In the genomic region with DNA sequence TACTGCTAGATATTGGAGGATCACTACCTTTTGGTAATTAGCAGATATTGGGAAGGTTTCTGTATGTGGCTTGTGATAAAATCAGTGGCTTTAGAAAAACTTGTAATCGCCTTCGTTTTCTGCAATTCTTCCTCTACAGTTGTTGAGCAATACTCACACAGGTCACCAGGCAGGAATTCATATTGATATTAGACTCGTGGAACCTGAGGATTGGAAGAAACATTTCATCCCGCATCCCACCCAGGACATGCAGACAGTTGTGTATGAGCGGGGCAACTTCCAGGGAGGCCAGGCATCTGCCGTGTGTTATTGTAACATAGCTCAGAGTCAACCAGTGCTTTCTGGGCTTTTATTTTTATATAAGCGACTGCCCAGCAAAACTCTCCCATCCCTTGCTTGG, we compare ENCODE assay signal across 18 cellular contexts.
DNase-seq lines count a peak whose midpoint lies in the region; ATAC-seq and TF ChIP-seq lines count a peak whose summit lies in the region.
"Had no signal": no experiment of that assay in that cellular context is flagged by ENCODE, and none has a peak within 500 bp of the region (broad histone marks: within the 10 kb centered on the region; RNA-seq: fewer than 3 reads in every experiment).

No MANE protein-coding gene starts in this region.

- H3K4me2 ChIP-seq in mesenchymal stem cell (ENCODE audit: low read length, poor library complexity, severe bottlenecking): no peak overlapping the region

- DNase-seq in amniotic epithelial cell (ENCODE audit: low read depth) (peak; percentile 94), mesenchymal stem cell (no peak), sigmoid colon (peak; percentile 69)
- no peak for DNase-seq in activated CD8-positive, alpha-beta memory T cell treated with anti-CD3 and anti-CD28 coated beads, Interleukin-2, amount 50 U/mL, for 4 hours
- DNase-seq: ACHN; BE2C; Calu3; CD4-positive, alpha-beta T cell; KG1; NCI-H1436; NCI-H2029; NCI-H2171; RPMI8226; SIG-M5 had no signal

- H3K9me3 ChIP-seq in mesenchymal stem cell (ENCODE audit: control insufficient read depth, low read length) (no peaks in the 10 kb centered on the region), sigmoid colon (no peaks in the 10 kb centered on the region)
- H3K9me3 ChIP-seq: BE2C had no signal

- no peak overlapping the region for H2BK5ac ChIP-seq in mesenchymal stem cell (ENCODE audit: low read depth, low read length, poor library complexity, severe bottlenecking)

- no peak for TF ChIP-seq EP300 in sigmoid colon (IDR thresholded peaks at IDR 0.05)

- H3K27ac ChIP-seq in mesenchymal stem cell (ENCODE audit: low read length, poor library complexity, severe bottlenecking) (no peak overlapping the region), sigmoid colon (peak overlapping the region; percentile 63 to 77 (median 74))

- H3K9ac ChIP-seq in mesenchymal stem cell (ENCODE audit: low read length): no peak overlapping the region

- TF ChIP-seq POLR2A in sigmoid colon (IDR thresholded peaks at IDR 0.05): no peak

- H3K79me1 ChIP-seq in mesenchymal stem cell (replicated peaks; ENCODE audit: low read length, poor library complexity, severe bottlenecking): no peaks in the 10 kb centered on the region

- H3K4me3 ChIP-seq in mesenchymal stem cell (ENCODE audit: insufficient read depth in 1 of 2, low read depth in 1 of 2, low read length in 2 of 2): no peak overlapping the region
- H3K4me3 ChIP-seq in sigmoid colon: no peak overlapping the region

- no peak overlapping the region for H3K23ac ChIP-seq in mesenchymal stem cell (ENCODE audit: low read length in 2 of 2)

- no peak overlapping the region for H3K14ac ChIP-seq in mesenchymal stem cell (ENCODE audit: low read length in 2 of 2)

- intact Hi-C loops in sigmoid colon (cut with DNase I): loop anchor here (1.0 to 10.0 kb wide), 15 partner anchors 30 to 821 kb away; no protein-coding TSS in a partner anchor

- no peak overlapping the region for H2AFZ ChIP-seq in mesenchymal stem cell (ENCODE audit: low read depth, low read length)

- H3K18ac ChIP-seq in mesenchymal stem cell (ENCODE audit: low read depth in 1 of 2, low read length in 2 of 2): peak overlapping the region; percentile 82 to 93

- no peak overlapping the region for H4K8ac ChIP-seq in mesenchymal stem cell (ENCODE audit: low read length)

- no peak overlapping the region for H2AK5ac ChIP-seq in mesenchymal stem cell (ENCODE audit: low read length, severe bottlenecking)

- no peak for TF ChIP-seq CTCF in sigmoid colon (IDR thresholded peaks at IDR 0.05)

- no peak for ATAC-seq in GM19035 (IDR thresholded peaks at IDR 0.05; ENCODE audit: unreplicated experiment)
- no peak for ATAC-seq in GM18870 (IDR thresholded peaks at IDR 0.05; ENCODE audit: unreplicated experiment)
- no peak for ATAC-seq in GM21737 (IDR thresholded peaks at IDR 0.05; ENCODE audit: unreplicated experiment)
- ATAC-seq: HCT116 had no signal

- H3K27me3 ChIP-seq in mesenchymal stem cell (ENCODE audit: control insufficient read depth in 1 of 2, insufficient read depth in 1 of 2, low read length in 2 of 2): no peaks in the 10 kb centered on the region
- no peaks in the 10 kb centered on the region for H3K27me3 ChIP-seq in sigmoid colon
- H3K27me3 ChIP-seq: BE2C had no signal

- no peak overlapping the region for H2BK15ac ChIP-seq in mesenchymal stem cell (ENCODE audit: low read depth, poor library complexity, severe bottlenecking)

- H2BK120ac ChIP-seq in mesenchymal stem cell (ENCODE audit: low read depth, low read length): peak overlapping the region; percentile 89

- peak overlapping the region; percentile 20 for H4K91ac ChIP-seq in mesenchymal stem cell (ENCODE audit: low read length)

- H3K4me1 ChIP-seq in mesenchymal stem cell (ENCODE audit: control insufficient read depth, insufficient read depth, low read depth, low read length) (no peaks in the 10 kb centered on the region), sigmoid colon (peaks cover 0 to 31% (median 17%) of the 10 kb centered on the region in 4 donors)
- H3K4me1 ChIP-seq: BE2C had no signal

- 27% methylated on average over 7 of the region's 7 CpGs for WGBS in mesenchymal stem cell
- WGBS in sigmoid colon, 2 donors: 79 to 88% methylated on average over 7 of the region's 7 CpGs

- no peaks in the 10 kb centered on the region for H3K36me3 ChIP-seq in mesenchymal stem cell (ENCODE audit: control insufficient read depth in 1 of 2, insufficient read depth in 2 of 2, low read depth in 1 of 2, low read length in 2 of 2)
- no peaks in the 10 kb centered on the region for H3K36me3 ChIP-seq in sigmoid colon
- H3K36me3 ChIP-seq: BE2C had no signal

- H3K4ac ChIP-seq in mesenchymal stem cell (ENCODE audit: low read depth in 1 of 2, low read length in 2 of 2): peak overlapping the region; percentile 51 to 60

- H2BK12ac ChIP-seq in mesenchymal stem cell (ENCODE audit: low read length in 2 of 2): peak overlapping the region; percentile 93 to 94

Comparison
In these comparisons a context has a peak if more than half of its experiments do, and no peak if none do; other contexts are left out.
1. DNase-seq: peak in amniotic epithelial cell (single experiment) and sigmoid colon (single experiment); none in mesenchymal stem cell (single experiment) and activated CD8-positive, alpha-beta memory T cell treated with anti-CD3 and anti-CD28 coated beads, Interleukin-2, amount 50 U/mL, for 4 hours (single experiment).